In the genomic region with DNA sequence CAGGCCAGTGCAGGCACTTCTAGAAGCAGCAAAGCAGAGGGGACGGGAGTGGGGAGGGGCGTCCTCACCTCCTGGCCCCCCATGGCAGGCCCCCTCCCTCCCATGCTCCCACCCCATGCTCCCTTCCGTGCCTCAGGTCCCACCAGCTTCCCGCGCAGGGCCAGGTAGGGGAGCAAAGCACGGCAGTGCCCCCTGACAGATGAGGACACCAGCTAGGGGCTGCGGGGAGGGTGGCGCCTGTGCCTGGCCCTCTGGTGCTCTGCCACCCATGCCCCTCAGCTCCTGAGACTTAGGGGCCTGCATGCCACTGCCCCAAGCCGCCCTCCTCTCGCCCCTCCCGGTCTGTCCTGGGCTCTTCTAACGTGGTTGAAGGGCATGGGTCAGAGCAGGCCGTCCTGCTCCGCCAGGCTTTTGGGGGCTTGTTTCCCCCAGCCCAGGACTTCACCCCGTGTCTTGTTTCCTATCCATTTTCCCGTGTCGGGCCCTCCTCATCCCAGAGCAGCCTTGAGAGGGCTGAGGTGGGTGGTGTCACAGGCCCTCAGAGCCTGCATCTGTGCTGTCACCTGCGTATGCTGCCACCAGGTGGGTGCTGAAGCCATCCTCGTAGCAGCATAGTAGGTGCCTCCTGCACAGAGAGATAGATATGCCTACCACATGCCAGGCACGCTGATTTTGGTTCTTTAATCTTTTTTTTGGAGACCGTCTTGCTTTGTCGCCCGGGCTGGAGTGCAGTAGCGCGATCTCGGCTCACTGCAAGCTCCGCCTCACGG, we compare ENCODE assay signal across 9 cellular contexts. TPM values are rescaled to one million over a fixed set of nuclear protein-coding genes. Genes with fewer than 3 reads are reported as not detected.
DNase-seq lines count a peak whose midpoint lies in the region; ATAC-seq, FAIRE-seq and TF ChIP-seq lines count a peak whose summit lies in the region.
"Had no signal": no experiment of that assay in that cellular context is flagged by ENCODE, and none has a peak within 500 bp of the region (broad histone marks: within the 10 kb centered on the region; RNA-seq: fewer than 3 reads in every experiment).

No MANE protein-coding gene starts in this region.

- FAIRE-seq in RCC 7860 (lab: Jason Lieb, UNC), result no peak

- H3K27ac ChIP-seq in OCI-LY3 (ENCODE audit: low read length) (no peak overlapping the region), esophagus (ENCODE audit: low read depth in 2 of 2, low read length in 1 of 2) (peak overlapping the region; percentile 46 to 54), psoas muscle (peak overlapping the region; percentile 63)

- no peak overlapping the region for H3K4me2 ChIP-seq in OCI-LY3 (ENCODE audit: low read length)

- TF ChIP-seq CTCF in OCI-LY3 (IDR thresholded peaks at IDR 0.05; ENCODE audit: low read depth, low read length), result peak; percentile 20
- TF ChIP-seq CTCF in psoas muscle (IDR thresholded peaks at IDR 0.05), result no peak

- DNase-seq in COLO668 (lab: John Stamatoyannopoulos, UW; ENCODE audit: unreplicated experiment) (peak; percentile 45), psoas muscle (peak; percentile 23 to 48), DMS79 treated with DMSO at 0.1 percent for 48 hours (lab: John Stamatoyannopoulos, UW) (no peak), RCC 7860 (ENCODE audit: low spot score) (no peak)
- DNase-seq: CD4-positive, CD25-positive, alpha-beta regulatory T cell had no signal

- H3K4me1 ChIP-seq in OCI-LY3 (ENCODE audit: low read length) (0 out of 2 replicates have a peak, but pooled peaks cover 3% of the 10 kb centered on the region), esophagus (ENCODE audit: control insufficient read depth in 2 of 2, insufficient read depth in 2 of 2, low read length in 1 of 2) (peaks cover 30 to 34% of the 10 kb centered on the region in 2 donors), psoas muscle (peaks cover 54% of the 10 kb centered on the region)

- no peak overlapping the region for H2AFZ ChIP-seq in OCI-LY3 (ENCODE audit: low read depth, low read length)

- H3K4me3 ChIP-seq in OCI-LY3 (ENCODE audit: low read length) (no peak overlapping the region), esophagus (ENCODE audit: low read depth in 1 of 2, low read length in 2 of 2) (no peak overlapping the region), psoas muscle (no peak overlapping the region)

- H3K9me3 ChIP-seq in OCI-LY3 (ENCODE audit: insufficient read depth, low read length) (no peaks in the 10 kb centered on the region), esophagus (ENCODE audit: control insufficient read depth in 2 of 2, insufficient read depth in 1 of 2, low read depth in 1 of 2, low read length in 1 of 2) (no peaks in the 10 kb centered on the region), psoas muscle (no peaks in the 10 kb centered on the region)

- no peak overlapping the region for H3K9ac ChIP-seq in OCI-LY3 (ENCODE audit: low read length)

- no peaks in the 10 kb centered on the region for H3K79me2 ChIP-seq in OCI-LY3 (ENCODE audit: low read length)

- peaks cover 2% of the 10 kb centered on the region for H3K36me3 ChIP-seq in OCI-LY3 (replicated peaks; ENCODE audit: low read depth, low read length)
- peaks cover 0 to 17% of the 10 kb centered on the region in 2 donors for H3K36me3 ChIP-seq in esophagus (ENCODE audit: control insufficient read depth in 2 of 2, insufficient read depth in 2 of 2, low read length in 1 of 2)
- H3K36me3 ChIP-seq in psoas muscle (ENCODE audit: insufficient read depth in 1 of 2, low read depth in 1 of 2), result peaks cover 0 to 12% of the 10 kb centered on the region in 2 donors

- H4K20me1 ChIP-seq in OCI-LY3 (ENCODE audit: insufficient read depth, low read length), result no peaks in the 10 kb centered on the region

- ATAC-seq in psoas muscle, result peak in 1 of 4 donors; percentile 3
- ATAC-seq in HG03571 (IDR thresholded peaks at IDR 0.05; ENCODE audit: unreplicated experiment), result no peak
- no peak for ATAC-seq in HG03342 (IDR thresholded peaks at IDR 0.05; ENCODE audit: unreplicated experiment)

- 0 out of 2 replicates have a peak, but pooled peaks cover 3% of the 10 kb centered on the region for H3K27me3 ChIP-seq in OCI-LY3 (ENCODE audit: low read depth, low read length)
- no peaks in the 10 kb centered on the region for H3K27me3 ChIP-seq in esophagus (ENCODE audit: control insufficient read depth in 1 of 2, insufficient read depth in 2 of 2, low read length in 2 of 2)
- H3K27me3 ChIP-seq in psoas muscle (ENCODE audit: insufficient read depth in 3 of 3, low read length in 2 of 3), result no peaks in the 10 kb centered on the region

- WGBS in esophagus, 2 donors, result 67 to 75% methylated on average over 25 to 28 of the region's 28 CpGs
- 71 to 73% (median 72%) methylated on average over 28 of the region's 28 CpGs for WGBS in psoas muscle, 3 donors

- intact Hi-C loops in psoas muscle (cut with DNase I), result no loop called here

RNA-seq across cellular contexts. Expression of a gene that starts 10.2 kb away (rescaled TPM):
- polyA plus RNA-seq in esophagus (10 to 100 TPM; 11.0 to 11.5 TPM), psoas muscle (10 to 100 TPM; 13.1 to 29.5 (median 13.3) TPM)
- 10 to 100 TPM in 1 of 4 donors, 1 to 10 TPM in 3; 6.5 to 12.7 (median 7.8) TPM for total RNA-seq in psoas muscle

RNA-seq across cellular contexts. Expression of a gene that starts 16.6 kb away (rescaled TPM):
- 100 to 1,000 TPM; 117 to 134 TPM for polyA plus RNA-seq in esophagus
- 100 to 1,000 TPM in 1 of 4 donors, 10 to 100 TPM in 3; 19.5 to 116 (median 33.0) TPM for total RNA-seq in psoas muscle
- polyA plus RNA-seq in psoas muscle, result 100 to 1,000 TPM in 1 of 3 donors, 10 to 100 TPM in 2; 21.2 to 383 (median 67.0) TPM

RNA-seq across cellular contexts. Expression of a gene that starts 23.2 kb away (rescaled TPM):
- polyA plus RNA-seq in esophagus (10 to 100 TPM in 1 of 2 donors, 1 to 10 TPM in 1; 7.1 to 12.7 TPM), psoas muscle (10 to 100 TPM in 2 of 3 donors, 1 to 10 TPM in 1; 8.7 to 25.4 (median 14.1) TPM)
- total RNA-seq in psoas muscle, result 10 to 100 TPM; 15.4 to 29.5 (median 23.2) TPM

RNA-seq across cellular contexts. Expression of a gene that starts 23.5 kb away (rescaled TPM):
- polyA plus RNA-seq in esophagus (10 to 100 TPM; 35.1 to 39.3 TPM), psoas muscle (100 to 1,000 TPM; 118 to 171 (median 141) TPM)
- 100 to 1,000 TPM in 1 of 4 donors, 10 to 100 TPM in 3; 73.6 to 101 (median 80.0) TPM for total RNA-seq in psoas muscle

Comparison
In these comparisons a context has a peak if more than half of its experiments do, and no peak if none do; other contexts are left out.
1. DNase-seq: peak in COLO668 (single experiment) and psoas muscle (2 of 2); none in DMS79 treated with DMSO at 0.1 percent for 48 hours (single experiment) and RCC 7860 (single experiment).